1 cellular context compared by ENCODE assay signal in the genomic region with DNA sequence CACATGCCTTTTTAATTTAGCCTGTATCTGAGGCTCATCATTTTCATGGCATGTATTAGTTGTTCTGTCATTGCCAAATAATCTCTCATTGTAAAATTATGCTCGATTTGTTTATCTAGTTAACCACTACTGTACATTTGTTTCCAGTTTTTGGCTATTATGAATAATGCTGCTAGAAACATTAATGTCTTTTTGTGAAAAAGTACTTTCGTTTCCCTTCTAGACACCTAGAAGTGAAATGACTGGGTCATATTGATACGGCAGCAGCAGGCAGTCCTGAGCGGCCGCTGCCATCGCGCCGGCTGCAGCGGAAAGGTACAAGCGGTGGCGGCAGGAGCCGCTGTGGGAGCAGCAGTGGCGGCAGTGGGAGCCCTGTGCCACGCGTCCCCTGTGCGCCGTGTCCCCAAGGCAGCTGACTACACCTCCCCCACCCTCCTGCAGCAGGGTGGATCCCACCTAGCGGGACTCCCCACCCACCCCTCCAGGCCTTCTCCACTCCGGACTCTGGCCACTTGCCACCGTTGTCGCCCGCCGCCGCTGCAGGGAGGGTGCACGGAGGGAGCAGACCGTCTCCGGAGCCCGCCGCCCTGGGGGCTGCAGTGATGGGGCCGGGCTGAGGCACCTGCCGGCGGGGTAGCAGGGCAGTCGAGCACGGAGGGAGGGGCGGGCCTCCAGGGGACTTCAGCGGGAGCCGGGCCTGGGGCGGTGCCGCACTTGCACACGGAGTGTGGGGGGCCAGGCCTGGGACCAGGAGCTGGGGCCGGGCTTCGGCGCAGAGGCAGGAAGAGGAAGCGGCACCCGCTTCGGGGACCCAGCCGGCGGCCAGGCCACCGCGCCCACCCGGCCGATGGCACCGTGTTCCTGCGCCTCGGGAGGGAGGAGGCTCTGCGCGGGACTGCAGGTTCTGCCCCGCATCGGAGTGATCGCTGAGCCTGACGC.
TF ChIP-seq lines count a peak whose summit lies in the region.

No MANE protein-coding gene starts in this region.

TF ChIP-seq in GM12878, 131 proteins besides CTCF, POLR2A, EP300 and RAD21 (continued from another document):
- TF ChIP-seq, protein P1, sequence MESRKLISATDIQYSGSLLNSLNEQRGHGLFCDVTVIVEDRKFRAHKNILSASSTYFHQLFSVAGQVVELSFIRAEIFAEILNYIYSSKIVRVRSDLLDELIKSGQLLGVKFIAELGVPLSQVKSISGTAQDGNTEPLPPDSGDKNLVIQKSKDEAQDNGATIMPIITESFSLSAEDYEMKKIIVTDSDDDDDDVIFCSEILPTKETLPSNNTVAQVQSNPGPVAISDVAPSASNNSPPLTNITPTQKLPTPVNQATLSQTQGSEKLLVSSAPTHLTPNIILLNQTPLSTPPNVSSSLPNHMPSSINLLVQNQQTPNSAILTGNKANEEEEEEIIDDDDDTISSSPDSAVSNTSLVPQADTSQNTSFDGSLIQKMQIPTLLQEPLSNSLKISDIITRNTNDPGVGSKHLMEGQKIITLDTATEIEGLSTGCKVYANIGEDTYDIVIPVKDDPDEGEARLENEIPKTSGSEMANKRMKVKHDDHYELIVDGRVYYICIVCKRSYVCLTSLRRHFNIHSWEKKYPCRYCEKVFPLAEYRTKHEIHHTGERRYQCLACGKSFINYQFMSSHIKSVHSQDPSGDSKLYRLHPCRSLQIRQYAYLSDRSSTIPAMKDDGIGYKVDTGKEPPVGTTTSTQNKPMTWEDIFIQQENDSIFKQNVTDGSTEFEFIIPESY (IDR thresholded peaks at IDR 0.05), result no peak
- TF ChIP-seq BMI1 (IDR thresholded peaks at IDR 0.05; ENCODE audit: borderline replicate concordance) (no peak), RELA (IDR thresholded peaks at IDR 0.05; ENCODE audit: borderline replicate concordance, partially characterized antibody) (no peak), TCF7 (IDR thresholded peaks at IDR 0.05; ENCODE audit: borderline replicate concordance) (no peak), CHD1 (IDR thresholded peaks at IDR 0.05; ENCODE audit: low read depth, low read length) (no peak), SMC3 (IDR thresholded peaks at IDR 0.05; ENCODE audit: borderline replicate concordance, low read length) (no peak), ASH2L (IDR thresholded peaks at IDR 0.05; ENCODE audit: borderline replicate concordance, low read depth) (no peak), RBBP5 (conservative IDR thresholded peaks at IDR 0.05) (no peak), SIN3A (IDR thresholded peaks at IDR 0.05; ENCODE audit: low read depth, low read length) (no peak), JUNB (IDR thresholded peaks at IDR 0.05) (no peak), ATF7 (IDR thresholded peaks at IDR 0.05; ENCODE audit: low read depth) (no peak)
- TF ChIP-seq, protein P2, sequence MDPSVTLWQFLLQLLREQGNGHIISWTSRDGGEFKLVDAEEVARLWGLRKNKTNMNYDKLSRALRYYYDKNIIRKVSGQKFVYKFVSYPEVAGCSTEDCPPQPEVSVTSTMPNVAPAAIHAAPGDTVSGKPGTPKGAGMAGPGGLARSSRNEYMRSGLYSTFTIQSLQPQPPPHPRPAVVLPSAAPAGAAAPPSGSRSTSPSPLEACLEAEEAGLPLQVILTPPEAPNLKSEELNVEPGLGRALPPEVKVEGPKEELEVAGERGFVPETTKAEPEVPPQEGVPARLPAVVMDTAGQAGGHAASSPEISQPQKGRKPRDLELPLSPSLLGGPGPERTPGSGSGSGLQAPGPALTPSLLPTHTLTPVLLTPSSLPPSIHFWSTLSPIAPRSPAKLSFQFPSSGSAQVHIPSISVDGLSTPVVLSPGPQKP (IDR thresholded peaks at IDR 0.05; ENCODE audit: low read depth, low read length), result no peak
- TF ChIP-seq, protein P3, sequence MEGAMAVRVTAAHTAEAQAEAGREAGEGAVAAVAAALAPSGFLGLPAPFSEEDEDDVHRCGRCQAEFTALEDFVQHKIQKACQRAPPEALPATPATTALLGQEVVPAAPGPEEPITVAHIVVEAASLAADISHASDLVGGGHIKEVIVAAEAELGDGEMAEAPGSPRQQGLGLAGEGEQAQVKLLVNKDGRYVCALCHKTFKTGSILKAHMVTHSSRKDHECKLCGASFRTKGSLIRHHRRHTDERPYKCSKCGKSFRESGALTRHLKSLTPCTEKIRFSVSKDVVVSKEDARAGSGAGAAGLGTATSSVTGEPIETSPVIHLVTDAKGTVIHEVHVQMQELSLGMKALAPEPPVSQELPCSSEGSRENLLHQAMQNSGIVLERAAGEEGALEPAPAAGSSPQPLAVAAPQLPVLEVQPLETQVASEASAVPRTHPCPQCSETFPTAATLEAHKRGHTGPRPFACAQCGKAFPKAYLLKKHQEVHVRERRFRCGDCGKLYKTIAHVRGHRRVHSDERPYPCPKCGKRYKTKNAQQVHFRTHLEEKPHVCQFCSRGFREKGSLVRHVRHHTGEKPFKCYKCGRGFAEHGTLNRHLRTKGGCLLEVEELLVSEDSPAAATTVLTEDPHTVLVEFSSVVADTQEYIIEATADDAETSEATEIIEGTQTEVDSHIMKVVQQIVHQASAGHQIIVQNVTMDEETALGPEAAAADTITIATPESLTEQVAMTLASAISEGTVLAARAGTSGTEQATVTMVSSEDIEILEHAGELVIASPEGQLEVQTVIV (IDR thresholded peaks at IDR 0.05; ENCODE audit: borderline replicate concordance, partially characterized antibody), result no peak
- TF ChIP-seq, protein P4, sequence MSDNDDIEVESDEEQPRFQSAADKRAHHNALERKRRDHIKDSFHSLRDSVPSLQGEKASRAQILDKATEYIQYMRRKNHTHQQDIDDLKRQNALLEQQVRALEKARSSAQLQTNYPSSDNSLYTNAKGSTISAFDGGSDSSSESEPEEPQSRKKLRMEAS (IDR thresholded peaks at IDR 0.05; ENCODE audit: low read depth, low read length), result no peak
- TF ChIP-seq, protein P5, sequence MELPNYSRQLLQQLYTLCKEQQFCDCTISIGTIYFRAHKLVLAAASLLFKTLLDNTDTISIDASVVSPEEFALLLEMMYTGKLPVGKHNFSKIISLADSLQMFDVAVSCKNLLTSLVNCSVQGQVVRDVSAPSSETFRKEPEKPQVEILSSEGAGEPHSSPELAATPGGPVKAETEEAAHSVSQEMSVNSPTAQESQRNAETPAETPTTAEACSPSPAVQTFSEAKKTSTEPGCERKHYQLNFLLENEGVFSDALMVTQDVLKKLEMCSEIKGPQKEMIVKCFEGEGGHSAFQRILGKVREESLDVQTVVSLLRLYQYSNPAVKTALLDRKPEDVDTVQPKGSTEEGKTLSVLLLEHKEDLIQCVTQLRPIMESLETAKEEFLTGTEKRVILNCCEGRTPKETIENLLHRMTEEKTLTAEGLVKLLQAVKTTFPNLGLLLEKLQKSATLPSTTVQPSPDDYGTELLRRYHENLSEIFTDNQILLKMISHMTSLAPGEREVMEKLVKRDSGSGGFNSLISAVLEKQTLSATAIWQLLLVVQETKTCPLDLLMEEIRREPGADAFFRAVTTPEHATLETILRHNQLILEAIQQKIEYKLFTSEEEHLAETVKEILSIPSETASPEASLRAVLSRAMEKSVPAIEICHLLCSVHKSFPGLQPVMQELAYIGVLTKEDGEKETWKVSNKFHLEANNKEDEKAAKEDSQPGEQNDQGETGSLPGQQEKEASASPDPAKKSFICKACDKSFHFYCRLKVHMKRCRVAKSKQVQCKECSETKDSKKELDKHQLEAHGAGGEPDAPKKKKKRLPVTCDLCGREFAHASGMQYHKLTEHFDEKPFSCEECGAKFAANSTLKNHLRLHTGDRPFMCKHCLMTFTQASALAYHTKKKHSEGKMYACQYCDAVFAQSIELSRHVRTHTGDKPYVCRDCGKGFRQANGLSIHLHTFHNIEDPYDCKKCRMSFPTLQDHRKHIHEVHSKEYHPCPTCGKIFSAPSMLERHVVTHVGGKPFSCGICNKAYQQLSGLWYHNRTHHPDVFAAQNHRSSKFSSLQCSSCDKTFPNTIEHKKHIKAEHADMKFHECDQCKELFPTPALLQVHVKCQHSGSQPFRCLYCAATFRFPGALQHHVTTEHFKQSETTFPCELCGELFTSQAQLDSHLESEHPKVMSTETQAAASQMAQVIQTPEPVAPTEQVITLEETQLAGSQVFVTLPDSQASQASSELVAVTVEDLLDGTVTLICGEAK (IDR thresholded peaks at IDR 0.05; ENCODE audit: borderline replicate concordance), result no peak
